In genomic region chr1:54287821-54288220, GRCh38 we compare ENCODE assay signal across 9 cellular contexts.
DNase-seq lines count a peak whose midpoint lies in the region; ATAC-seq and TF ChIP-seq lines count a peak whose summit lies in the region.
"Had no signal": no experiment of that assay in that cellular context is flagged by ENCODE, and none has a peak within 500 bp of the region (broad histone marks: within the 10 kb centered on the region; RNA-seq: fewer than 3 reads in every experiment).

No MANE protein-coding gene starts in this region.

- H3K36me3 ChIP-seq in body of pancreas (replicated peaks in 1 of 2; ENCODE audit: insufficient read depth in 1 of 2, low read depth in 2 of 2) (no peaks in the 10 kb centered on the region), tibial nerve (no peaks in the 10 kb centered on the region)

- WGBS in body of pancreas, 2 donors = 77 to 82% methylated on average over 8 to 9 of the region's 9 CpGs
- WGBS in tibial nerve, 2 donors = 53 to 57% methylated on average over 9 of the region's 9 CpGs

- TF ChIP-seq CTCF in body of pancreas (IDR thresholded peaks at IDR 0.05) (no peak), tibial nerve (IDR thresholded peaks at IDR 0.05) (no peak)

- H3K27ac ChIP-seq in body of pancreas (peak overlapping the region; percentile 35 to 67 (median 64)), tibial nerve (peak overlapping the region; percentile 62 to 92 (median 80))

- H3K27me3 Mint-ChIP-seq in activated CD8-positive, alpha-beta memory T cell treated with anti-CD3 and anti-CD28 coated beads, Interleukin-2, amount 10 ng/mL, durations not matched to agents 7 days and 5 days = no peaks in the 10 kb centered on the region
- H3K27me3 Mint-ChIP-seq: B cell had no signal

- peak overlapping the region; percentile 74 for H3K4me3 Mint-ChIP-seq in activated CD8-positive, alpha-beta memory T cell treated with anti-CD3 and anti-CD28 coated beads, Interleukin-2, amount 10 ng/mL, durations not matched to agents 7 days and 5 days
- H3K4me3 Mint-ChIP-seq: B cell had no signal

- no peaks in the 10 kb centered on the region for H3K9me3 Mint-ChIP-seq in activated CD8-positive, alpha-beta memory T cell treated with anti-CD3 and anti-CD28 coated beads, Interleukin-2, amount 10 ng/mL, durations not matched to agents 7 days and 5 days (ENCODE audit: low read depth)

- no peak for ATAC-seq in activated CD8-positive, alpha-beta memory T cell treated with anti-CD3 and anti-CD28 coated beads, Interleukin-2, amount 10 ng/mL, durations not matched to agents 7 days and 5 days
- ATAC-seq in body of pancreas (no peak), HG02571 (IDR thresholded peaks at IDR 0.05; ENCODE audit: unreplicated experiment) (no peak)

- CTCF ChIA-PET in activated CD8-positive, alpha-beta memory T cell treated with anti-CD3 and anti-CD28 coated beads, Interleukin-2, amount 10 ng/mL, durations not matched to agents 7 days and 5 days (lab: Charles Lee) = interaction anchor here (0.7 to 2.1 kb wide), 5 partner anchors 12 to 235 kb away, joined by 3 to 6 read pairs (median 3); partner anchors contain the start of genes TCEANC2 and TMEM59

- TF ChIP-seq EP300 in tibial nerve (IDR thresholded peaks at IDR 0.05) = no peak

- TF ChIP-seq POLR2A in body of pancreas (IDR thresholded peaks at IDR 0.05) (no peak), tibial nerve (IDR thresholded peaks at IDR 0.05) (no peak)

- H3K4me3 ChIP-seq in body of pancreas = no peak overlapping the region
- H3K4me3 ChIP-seq in tibial nerve = no peak overlapping the region

- H3K4me1 Mint-ChIP-seq in activated CD8-positive, alpha-beta memory T cell treated with anti-CD3 and anti-CD28 coated beads, Interleukin-2, amount 10 ng/mL, durations not matched to agents 7 days and 5 days = peaks cover 94% of the 10 kb centered on the region

- H3K27me3 ChIP-seq in body of pancreas (no peaks in the 10 kb centered on the region), tibial nerve (no peaks in the 10 kb centered on the region)

- peak overlapping the region; percentile 97 for H3K27ac Mint-ChIP-seq in activated CD8-positive, alpha-beta memory T cell treated with anti-CD3 and anti-CD28 coated beads, Interleukin-2, amount 10 ng/mL, durations not matched to agents 7 days and 5 days
- H3K27ac Mint-ChIP-seq: B cell had no signal

- peaks cover 51% of the 10 kb centered on the region for H3K4me1 ChIP-seq in body of pancreas
- peaks cover 0 to 87% (median 69%) of the 10 kb centered on the region in 4 donors for H3K4me1 ChIP-seq in tibial nerve

- H3K36me3 Mint-ChIP-seq in activated CD8-positive, alpha-beta memory T cell treated with anti-CD3 and anti-CD28 coated beads, Interleukin-2, amount 10 ng/mL, durations not matched to agents 7 days and 5 days = no peaks in the 10 kb centered on the region

- H3K9me3 ChIP-seq in body of pancreas = no peaks in the 10 kb centered on the region
- H3K9me3 ChIP-seq in tibial nerve = no peaks in the 10 kb centered on the region

- intact Hi-C loops in body of pancreas (cut with DNase I) = no loop called here

- no peak for DNase-seq in activated CD8-positive, alpha-beta memory T cell treated with anti-CD3 and anti-CD28 coated beads, Interleukin-2, amount 10 ng/mL, durations not matched to agents 7 days and 5 days
- no peak for DNase-seq in activated CD8-positive, alpha-beta memory T cell treated with anti-CD3 and anti-CD28 coated beads for 24 hours
- DNase-seq in body of pancreas (no peak), medulla oblongata (ENCODE audit: extremely low spot score) (peak; percentile 49), tibial nerve (ENCODE audit: low spot score in 2 of 2) (no peak), NCI-H1092 (lab: John Stamatoyannopoulos, UW) (no peak), A172 (ENCODE audit: low spot score) (no peak)
